ENCODE assay signal across 15 cellular contexts in the genomic region with DNA sequence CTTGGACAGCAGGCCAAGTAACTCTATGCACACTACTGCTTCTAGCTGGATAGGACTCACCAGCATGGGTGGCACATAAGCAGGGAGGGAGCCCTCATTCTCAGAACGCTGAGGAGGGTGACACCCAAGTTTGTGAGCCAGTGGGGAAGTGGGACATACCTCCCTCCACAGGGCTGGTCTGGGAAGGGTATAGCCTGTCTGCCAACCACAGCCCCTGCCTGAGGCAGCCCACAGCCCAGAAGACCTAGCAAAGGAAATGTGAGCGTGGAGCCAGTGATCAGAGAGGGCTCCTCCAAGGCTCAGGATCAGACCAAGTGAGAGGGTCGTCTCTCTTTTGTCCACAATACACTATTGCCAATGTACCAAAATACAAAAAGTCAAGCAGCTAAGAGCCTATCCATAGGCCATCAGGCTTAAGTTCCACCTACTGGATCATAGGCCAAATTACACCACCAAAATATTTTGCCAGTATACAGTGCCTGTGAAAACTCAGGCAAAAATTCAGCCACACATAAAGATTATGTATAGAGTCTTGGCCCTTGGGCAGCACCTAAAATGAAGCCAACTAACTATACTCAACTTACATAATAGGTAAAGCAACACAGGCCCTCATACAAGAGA.
A peak's percentile ranks its signal among the peaks of the same experiment; 100 is the strongest.
DNase-seq lines count a peak whose midpoint lies in the region; ATAC-seq and TF ChIP-seq lines count a peak whose summit lies in the region.
"Had no signal": no experiment of that assay in that cellular context is flagged by ENCODE, and none has a peak within 500 bp of the region (broad histone marks: within the 10 kb centered on the region; RNA-seq: fewer than 3 reads in every experiment).

No MANE protein-coding gene starts in this region.

- TF ChIP-seq CTCF in LNCaP clone FGC (IDR thresholded peaks at IDR 0.05; ENCODE audit: control insufficient read depth, extremely low read depth, insufficient read depth) (peak; percentile 18; the same call in 1 of the 2 replicates), astrocyte of the cerebellum (IDR thresholded peaks at IDR 0.05; ENCODE audit: low read depth, low read length, missing control alignments) (peak; percentile 29)

- POLR2A ChIA-PET in activated CD4-positive, alpha-beta T cell treated with anti-CD3 and anti-CD28 coated beads, Interleukin-2, amount 10 ng/mL, durations not matched to agents 7 days and 5 days (lab: Charles Lee), result no interaction called here

- no peak for ATAC-seq in GM21360 (IDR thresholded peaks at IDR 0.05; ENCODE audit: unreplicated experiment)

- peaks cover 2% of the 10 kb centered on the region for H3K9me3 Mint-ChIP-seq in activated CD4-positive, alpha-beta T cell treated with anti-CD3 and anti-CD28 coated beads, Interleukin-2, amount 10 ng/mL, durations not matched to agents 7 days and 5 days

- H3K27me3 Mint-ChIP-seq in activated CD4-positive, alpha-beta T cell treated with anti-CD3 and anti-CD28 coated beads, Interleukin-2, amount 10 ng/mL, durations not matched to agents 7 days and 5 days, result no peaks in the 10 kb centered on the region
- H3K27me3 Mint-ChIP-seq: activated naive CD8-positive, alpha-beta T cell treated with anti-CD3 and anti-CD28 coated beads for 36 hours had no signal

- DNase-seq in D341Med (ENCODE audit: low spot score) (peak; percentile 22), LNCaP clone FGC (ENCODE audit: low read depth) (no peak), astrocyte of the cerebellum (ENCODE audit: low read depth) (no peak), iris pigment epithelial cell (ENCODE audit: low read depth) (peak; percentile 7), nucleus accumbens (lab: John Stamatoyannopoulos, UW) (no peak)
- DNase-seq in activated effector memory CD4-positive, alpha-beta T cell treated with anti-CD3 and anti-CD28 coated beads, Interleukin-2, amount 50 U/mL, for 16 hours, result no peak
- DNase-seq in activated CD4-positive, alpha-beta T cell treated with anti-CD3 and anti-CD28 coated beads, Interleukin-2, amount 10 ng/mL, durations not matched to agents 7 days and 5 days, result no peak
- DNase-seq: activated naive CD8-positive, alpha-beta T cell treated with anti-CD3 and anti-CD28 coated beads for 36 hours; foreskin fibroblast; kidney; NCI-H2171; Peyer's patch; stomach had no signal

- H3K4me3 Mint-ChIP-seq in activated CD4-positive, alpha-beta T cell treated with anti-CD3 and anti-CD28 coated beads, Interleukin-2, amount 10 ng/mL, durations not matched to agents 7 days and 5 days, result no peak overlapping the region
- H3K4me3 Mint-ChIP-seq: activated naive CD8-positive, alpha-beta T cell treated with anti-CD3 and anti-CD28 coated beads for 36 hours had no signal

- no peak overlapping the region for H3K27ac Mint-ChIP-seq in activated CD4-positive, alpha-beta T cell treated with anti-CD3 and anti-CD28 coated beads, Interleukin-2, amount 10 ng/mL, durations not matched to agents 7 days and 5 days
- H3K27ac Mint-ChIP-seq: activated naive CD8-positive, alpha-beta T cell treated with anti-CD3 and anti-CD28 coated beads for 36 hours had no signal

- no peaks in the 10 kb centered on the region for H3K36me3 Mint-ChIP-seq in activated CD4-positive, alpha-beta T cell treated with anti-CD3 and anti-CD28 coated beads, Interleukin-2, amount 10 ng/mL, durations not matched to agents 7 days and 5 days (ENCODE audit: low read depth)
- H3K36me3 Mint-ChIP-seq: activated naive CD8-positive, alpha-beta T cell treated with anti-CD3 and anti-CD28 coated beads for 36 hours had no signal

- CTCF ChIA-PET in activated CD4-positive, alpha-beta T cell treated with anti-CD3 and anti-CD28 coated beads, Interleukin-2, amount 10 ng/mL, durations not matched to agents 7 days and 5 days (lab: Charles Lee), result no interaction called here

- in situ Hi-C loops in astrocyte of the cerebellum (cut with HindIII; ENCODE audit: low sequenced_read_pairs), result no loop called here

- H3K4me1 Mint-ChIP-seq in activated CD4-positive, alpha-beta T cell treated with anti-CD3 and anti-CD28 coated beads, Interleukin-2, amount 10 ng/mL, durations not matched to agents 7 days and 5 days, result no peaks in the 10 kb centered on the region
- H3K4me1 Mint-ChIP-seq: activated naive CD8-positive, alpha-beta T cell treated with anti-CD3 and anti-CD28 coated beads for 36 hours had no signal

- H3K4me3 ChIP-seq in LNCaP clone FGC (ENCODE audit: low read depth, low read length) (no peak overlapping the region), astrocyte of the cerebellum (ENCODE audit: low read depth, low read length) (no peak overlapping the region)
- H3K4me3 ChIP-seq: BLaER1 treated with 17β-estradiol and CSF1 and Interleukin-3, amounts not matched to agents 10 nM and 100 nM; Peyer's patch; stomach had no signal

Comparison
In these comparisons a context has a peak if more than half of its experiments do, and no peak if none do; other contexts are left out.
1. DNase-seq: peak in D341Med (single experiment) and iris pigment epithelial cell (single experiment); none in LNCaP clone FGC (single experiment), astrocyte of the cerebellum (single experiment), activated effector memory CD4-positive, alpha-beta T cell treated with anti-CD3 and anti-CD28 coated beads, Interleukin-2, amount 50 U/mL, for 16 hours (single experiment), nucleus accumbens (0 of 56) and activated CD4-positive, alpha-beta T cell treated with anti-CD3 and anti-CD28 coated beads, Interleukin-2, amount 10 ng/mL, durations not matched to agents 7 days and 5 days (single experiment).